Comparison of ENCODE assay signal across 11 cellular contexts in the genomic region with DNA sequence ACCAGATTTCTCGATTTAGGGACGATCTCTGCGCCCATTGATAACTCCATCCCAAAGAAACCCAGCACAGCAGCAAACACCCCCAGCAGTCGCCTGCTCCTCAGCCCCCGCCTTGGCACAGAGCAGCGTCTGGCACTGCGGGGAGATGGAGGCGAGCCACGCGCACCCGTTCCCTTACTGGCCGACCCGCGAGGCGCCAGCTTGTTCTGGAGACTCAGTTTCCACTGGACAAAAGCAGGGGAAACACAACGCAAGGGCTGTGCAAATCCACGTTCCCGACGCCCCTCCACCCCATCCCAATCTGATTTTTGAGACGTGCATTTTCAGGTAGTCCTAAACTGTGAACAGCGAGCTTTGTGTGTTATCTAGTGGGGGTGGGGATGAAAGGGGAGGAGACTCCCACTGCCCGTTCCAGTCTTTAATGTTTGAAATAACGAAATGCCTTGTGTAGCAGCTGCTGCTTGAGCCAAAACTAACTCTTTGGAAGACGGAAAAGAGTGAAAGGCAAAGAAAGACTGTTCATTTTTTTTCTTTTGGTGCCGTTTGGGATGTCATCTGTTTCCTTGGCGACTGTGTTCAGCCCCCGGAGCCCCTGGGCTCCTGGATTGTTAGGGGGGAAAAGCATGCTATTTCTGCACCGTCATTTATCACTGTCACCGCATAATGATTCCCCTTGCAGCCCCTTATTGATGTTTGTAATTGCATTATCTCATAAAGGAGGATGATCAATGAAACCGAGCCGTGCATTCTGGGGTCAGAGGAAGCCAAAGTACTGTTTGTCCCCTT.
A peak's percentile ranks its signal among the peaks of the same experiment; 100 is the strongest.
DNase-seq lines count a peak whose midpoint lies in the region; TF ChIP-seq lines count a peak whose summit lies in the region.
"Had no signal": no experiment of that assay in that cellular context is flagged by ENCODE, and none has a peak within 500 bp of the region (broad histone marks: within the 10 kb centered on the region; RNA-seq: fewer than 3 reads in every experiment).

No MANE protein-coding gene starts in this region.

- intact Hi-C loops in uterus (cut with DNase I; ENCODE audit: low total_unique reads), result loop anchor here (5.0 kb wide), 1 partner anchor 119 kb away; no protein-coding TSS in a partner anchor

- H3K9me3 ChIP-seq in ectodermal cell (ENCODE audit: control insufficient read depth, low read length), result no peaks in the 10 kb centered on the region
- H3K9me3 ChIP-seq in mucosa of stomach (ENCODE audit: control insufficient read depth, low read length), result no peaks in the 10 kb centered on the region
- H3K9me3 ChIP-seq in uterus, result no peaks in the 10 kb centered on the region

- peak overlapping the region; percentile 90 for H3K9ac ChIP-seq in mucosa of stomach (ENCODE audit: low read length)

- no peak for TF ChIP-seq CTCF in uterus (IDR thresholded peaks at IDR 0.05)

- WGBS in ectodermal cell, 2 experiments, result 0 to 1% methylated on average over 29 to 31 of the region's 31 CpGs

- H3K4me1 ChIP-seq in ectodermal cell (ENCODE audit: control insufficient read depth, insufficient read depth, low read length), result peaks cover 12% of the 10 kb centered on the region
- peaks cover 43% of the 10 kb centered on the region for H3K4me1 ChIP-seq in mucosa of stomach (ENCODE audit: control insufficient read depth, insufficient read depth, low read length)
- no peaks in the 10 kb centered on the region for H3K4me1 ChIP-seq in uterus

- peak in 1 of 2 donors; percentile 21 for TF ChIP-seq POLR2A in uterus (IDR thresholded peaks at IDR 0.05)

- DNase-seq in NCI-H1417 (lab: John Stamatoyannopoulos, UW) (peak in 2 of 3 experiments; percentile 59 to 76), NCI-H1417 treated with DMSO at 0.1 percent for 48 hours (lab: John Stamatoyannopoulos, UW) (no peak), uterus (peak; percentile 61 to 80), iPS-NIHi11 (ENCODE audit: low spot score) (no peak), HuH-7.5 (ENCODE audit: low spot score) (no peak)
- no peak for DNase-seq in NK-92 treated with Interleukin-12 subunit alpha and Interleukin-12 subunit beta, amount 100 ng/mL, for 24 hours (lab: John Stamatoyannopoulos, UW)
- DNase-seq: activated naive CD8-positive, alpha-beta T cell treated with anti-CD3 and anti-CD28 coated beads, Interleukin-2, amount 10 ng/mL, durations not matched to agents 7 days and 5 days; foreskin melanocyte; RPMI8226 had no signal

- H3K27ac ChIP-seq in ectodermal cell (ENCODE audit: insufficient read depth, low read depth, low read length, poor library complexity, severe bottlenecking) (peak overlapping the region; percentile 65), uterus (peak overlapping the region; percentile 94 to 99)

- no peaks in the 10 kb centered on the region for H3K36me3 ChIP-seq in ectodermal cell (ENCODE audit: control insufficient read depth, insufficient read depth, low read length)
- no peaks in the 10 kb centered on the region for H3K36me3 ChIP-seq in mucosa of stomach (ENCODE audit: control insufficient read depth, insufficient read depth, low read length)
- no peaks in the 10 kb centered on the region for H3K36me3 ChIP-seq in uterus

- H3K4me3 ChIP-seq in ectodermal cell (ENCODE audit: insufficient read depth, low read depth, low read length) (peak overlapping the region; percentile 68), mucosa of stomach (ENCODE audit: low read length) (peak overlapping the region; percentile 92), uterus (peak overlapping the region; percentile 49 to 54)

- H3K27me3 ChIP-seq in ectodermal cell (ENCODE audit: control insufficient read depth, insufficient read depth, low read length, poor library complexity, severe bottlenecking), result peaks cover 77% of the 10 kb centered on the region
- H3K27me3 ChIP-seq in mucosa of stomach (ENCODE audit: control insufficient read depth, insufficient read depth, low read length), result peaks cover 26% of the 10 kb centered on the region
- no peaks in the 10 kb centered on the region for H3K27me3 ChIP-seq in uterus

Comparison
In these comparisons a context has a peak if more than half of its experiments do, and no peak if none do; other contexts are left out.
1. DNase-seq: peak in NCI-H1417 (2 of 3) and uterus (2 of 2); none in NCI-H1417 treated with DMSO at 0.1 percent for 48 hours (single experiment), iPS-NIHi11 (single experiment), HuH-7.5 (single experiment) and NK-92 treated with Interleukin-12 subunit alpha and Interleukin-12 subunit beta, amount 100 ng/mL, for 24 hours (single experiment).
2. Peak in every context shown above with its lines, with median percentiles within 50 percentile points of each other: H3K4me3 ChIP-seq.